In genomic region chr5:30197662-30198061, GRCh38 we compare ENCODE assay signal across 1 cellular context.
TF ChIP-seq lines count a peak whose summit lies in the region.

No MANE protein-coding gene starts in this region.

TF ChIP-seq in K562, 482 proteins besides CTCF, POLR2A, EP300 and RAD21 (continued from another document):
- TF ChIP-seq ZNF511 (CRISPR knock-in tag; IDR thresholded peaks at IDR 0.05) (no peak), MAFG (tag; conservative IDR thresholded peaks at IDR 0.05) (peak; percentile 80), ATF7 (IDR thresholded peaks at IDR 0.05) (no peak), MECOM (CRISPR knock-in tag; IDR thresholded peaks at IDR 0.05) (no peak), TSHZ1 (CRISPR knock-in tag; IDR thresholded peaks at IDR 0.05) (no peak), RBM14 (IDR thresholded peaks at IDR 0.05; ENCODE audit: borderline replicate concordance, insufficient read depth, low read depth, low read length) (no peak), ZNF217 (CRISPR knock-in tag; IDR thresholded peaks at IDR 0.05) (no peak), NCOA1 (IDR thresholded peaks at IDR 0.05; ENCODE audit: low read depth) (no peak), ZNF239 (CRISPR knock-in tag; IDR thresholded peaks at IDR 0.05) (no peak), MEIS2 (IDR thresholded peaks at IDR 0.05; ENCODE audit: partially characterized antibody) (peak; percentile 8), ARID2 (IDR thresholded peaks at IDR 0.05) (no peak), ZBTB2 (IDR thresholded peaks at IDR 0.05) (no peak), TEAD2 (tag; IDR thresholded peaks at IDR 0.05) (no peak), ZNF3 (CRISPR knock-in tag; IDR thresholded peaks at IDR 0.05) (no peak), NFYB (IDR thresholded peaks at IDR 0.05; ENCODE audit: extremely low read depth, insufficient read length) (peak; percentile 8), ZNF12 (CRISPR knock-in tag; IDR thresholded peaks at IDR 0.05) (no peak), MAFK (IDR thresholded peaks at IDR 0.05; ENCODE audit: low read length) (peak; percentile 52; the same call in 1 of the 2 replicates), POLR2B (IDR thresholded peaks at IDR 0.05; ENCODE audit: low read depth, partially characterized antibody) (no peak), IFI16 (CRISPR knock-in tag; IDR thresholded peaks at IDR 0.05) (no peak), MCM7 (IDR thresholded peaks at IDR 0.05) (no peak), CEBPB (tag; IDR thresholded peaks at IDR 0.05) (peak; percentile 48; the same call in 1 of the 2 replicates), MXI1 (IDR thresholded peaks at IDR 0.05; ENCODE audit: low read depth, low read length) (no peak), NUFIP1 (IDR thresholded peaks at IDR 0.05; ENCODE audit: partially characterized antibody) (no peak), RCOR1 (IDR thresholded peaks at IDR 0.05; ENCODE audit: borderline replicate concordance in 1 of 2, low read depth in 2 of 2, low read length in 2 of 2) (no peak), RB1 (IDR thresholded peaks at IDR 0.05; ENCODE audit: low read depth) (no peak), NCOR1 (IDR thresholded peaks at IDR 0.05) (no peak), C11orf30 (IDR thresholded peaks at IDR 0.05; ENCODE audit: low read depth) (peak; percentile 77), ZNF316 (IDR thresholded peaks at IDR 0.05) (peak; percentile 87), ZBTB17 (CRISPR knock-in tag; IDR thresholded peaks at IDR 0.05) (no peak), RBM22 (IDR thresholded peaks at IDR 0.05; ENCODE audit: low read depth, low read length, poor library complexity, severe bottlenecking) (no peak), TAF1 (IDR thresholded peaks at IDR 0.05; ENCODE audit: control insufficient read depth, extremely low read depth, insufficient read depth, low read length, severe bottlenecking) (no peak), PBX2 (CRISPR knock-in tag; IDR thresholded peaks at IDR 0.05; ENCODE audit: low read depth) (no peak), PBX2 (tag; conservative IDR thresholded peaks at IDR 0.05; ENCODE audit: low read depth) (no peak), TSC22D4 (tag; IDR thresholded peaks at IDR 0.05) (no peak), FOXM1 (IDR thresholded peaks at IDR 0.05; ENCODE audit: low read depth) (no peak), FOXM1 (CRISPR knock-in tag; IDR thresholded peaks at IDR 0.05; ENCODE audit: low read depth) (no peak)
